19 cellular contexts compared by ENCODE assay signal in genomic region chr11:95832763-95833162, GRCh38. TPM values are rescaled to one million over a fixed set of nuclear protein-coding genes. Genes with fewer than 3 reads are reported as not detected.
DNase-seq lines count a peak whose midpoint lies in the region; ATAC-seq and TF ChIP-seq lines count a peak whose summit lies in the region.
"Had no signal": no experiment of that assay in that cellular context is flagged by ENCODE, and none has a peak within 500 bp of the region (broad histone marks: within the 10 kb centered on the region; RNA-seq: fewer than 3 reads in every experiment).

No MANE protein-coding gene starts in this region.

- peak overlapping the region in 1 of 2 experiments; percentile 61; a peak in 2 of 4 replicates for H4K8ac ChIP-seq in IMR-90 (ENCODE audit: low read depth in 2 of 2, low read length in 2 of 2)
- no peak overlapping the region for H4K8ac ChIP-seq in mesenchymal stem cell (ENCODE audit: low read length)

- CTCF ChIA-PET in IMR-90 (lab: Yijun Ruan, JAX), result interaction anchor here (0.6 to 0.8 kb wide), 2 partner anchors 510 to 515 kb away, joined by 6 read pairs; partner anchors contain the start of gene MAML2

- no peaks in the 10 kb centered on the region for H3K9me3 ChIP-seq in IMR-90 (ENCODE audit: control insufficient read depth, insufficient read depth, low read length)
- H3K9me3 ChIP-seq in mesenchymal stem cell (ENCODE audit: control insufficient read depth, low read length), result no peaks in the 10 kb centered on the region
- H3K9me3 ChIP-seq: prostate gland had no signal

- in situ Hi-C loops in IMR-90 (cut with MboI; ENCODE audit: low sequenced_read_pairs), result no loop called here

- WGBS in IMR-90 (ENCODE audit: extremely low coverage in 2 of 2, insufficient read length in 1 of 2), 2 experiments, result no CpG with 5 or more reads among the region's 3 CpGs
- WGBS in mesenchymal stem cell, result under 1% methylated on average over 3 of the region's 3 CpGs

- peak overlapping the region; percentile 30; the same call in 1 of the 2 replicates for H3K4me2 ChIP-seq in IMR-90 (ENCODE audit: low read depth, low read length)
- H3K4me2 ChIP-seq in mesenchymal stem cell (ENCODE audit: low read length, poor library complexity, severe bottlenecking), result no peak overlapping the region

- no peak overlapping the region for H4K5ac ChIP-seq in IMR-90 (ENCODE audit: low read depth, low read length)

- peak overlapping the region; percentile 84 for H2AK5ac ChIP-seq in IMR-90 (ENCODE audit: low read depth, low read length)
- H2AK5ac ChIP-seq in mesenchymal stem cell (ENCODE audit: low read length, severe bottlenecking), result no peak overlapping the region

- H2BK15ac ChIP-seq in IMR-90 (ENCODE audit: low read depth, low read length), result peak overlapping the region; percentile 75; the same call in 1 of the 3 replicates
- no peak overlapping the region for H2BK15ac ChIP-seq in mesenchymal stem cell (ENCODE audit: low read depth, poor library complexity, severe bottlenecking)

- H3K36me3 ChIP-seq in IMR-90 (ENCODE audit: control insufficient read depth, insufficient read depth, low read length), result peaks cover 9% of the 10 kb centered on the region
- peaks cover 0 to 77% of the 10 kb centered on the region in 2 experiments for H3K36me3 ChIP-seq in mesenchymal stem cell (ENCODE audit: control insufficient read depth in 1 of 2, insufficient read depth in 2 of 2, low read depth in 1 of 2, low read length in 2 of 2)
- H3K36me3 ChIP-seq: prostate gland had no signal

- peaks cover 3% of the 10 kb centered on the region for H3K9me1 ChIP-seq in IMR-90 (ENCODE audit: insufficient read depth, low read length)

- no peak for TF ChIP-seq RAD21 in IMR-90 (IDR thresholded peaks at IDR 0.05; ENCODE audit: low read length)

- H2BK5ac ChIP-seq in IMR-90 (ENCODE audit: low read depth, low read length, poor library complexity, severe bottlenecking) (peak overlapping the region; percentile 92), mesenchymal stem cell (ENCODE audit: low read depth, low read length, poor library complexity, severe bottlenecking) (no peak overlapping the region)

- peak; percentile 86 for DNase-seq in ELR (ENCODE audit: low read depth)
- peak; percentile 97 for DNase-seq in IMR-90
- DNase-seq in central memory CD8-positive, alpha-beta T cell (ENCODE audit: low spot score in 2 of 2), result no peak
- peak; percentile 81 for DNase-seq in mesenchymal stem cell
- no peak for DNase-seq in HuH-7 (ENCODE audit: low spot score)
- DNase-seq: activated CD4-positive, alpha-beta T cell treated with anti-CD3 and anti-CD28 coated beads for 48 hours; brain microvascular endothelial cell; dorsolateral prefrontal cortex; hippocampal formation; NCI-H1436 treated with DMSO at 0.1 percent for 48 hours; small intestine; stimulated activated CD4-positive, alpha-beta T cell treated with anti-CD3 and anti-CD28 coated beads, Interleukin-4, amount 100 ng/mL, for 24 hours had no signal

- H3K4me3 Mint-ChIP-seq in central memory CD8-positive, alpha-beta T cell, result no peak overlapping the region
- H3K4me3 Mint-ChIP-seq: B cell, nephron had no signal

- H3K4me3 ChIP-seq in IMR-90 (ENCODE audit: insufficient read depth, low read depth, low read length), result no peak overlapping the region
- no peak overlapping the region for H3K4me3 ChIP-seq in mesenchymal stem cell (ENCODE audit: insufficient read depth in 1 of 2, low read depth in 1 of 2, low read length in 2 of 2)
- H3K4me3 ChIP-seq: dorsolateral prefrontal cortex, prostate gland, SK-N-MC had no signal

- H2BK20ac ChIP-seq in IMR-90 (ENCODE audit: low read depth, low read length), result peak overlapping the region; percentile 47

- H2BK120ac ChIP-seq in IMR-90 (ENCODE audit: low read depth, low read length) (peak overlapping the region; percentile 48; the same call in 1 of the 2 replicates), mesenchymal stem cell (ENCODE audit: low read depth, low read length) (no peak overlapping the region)

- peak; percentile 64 for ATAC-seq in IMR-90 (ENCODE audit: low read depth)
- no peak for ATAC-seq in central memory CD8-positive, alpha-beta T cell (replicated peaks; ENCODE audit: extremely low read depth, poor library complexity, severe bottlenecking)
- no peak for ATAC-seq in GM18907 (IDR thresholded peaks at IDR 0.05; ENCODE audit: unreplicated experiment)
- no peak for ATAC-seq in HG02759 (IDR thresholded peaks at IDR 0.05; ENCODE audit: unreplicated experiment)
- ATAC-seq: Panc1 had no signal

- H4K20me1 ChIP-seq in IMR-90 (ENCODE audit: insufficient read depth, low read length), result peaks cover 3% of the 10 kb centered on the region; the same call in 1 of the 2 replicates

- H3K23ac ChIP-seq in IMR-90 (ENCODE audit: low read depth, low read length), result peak overlapping the region; percentile 80; the same call in 1 of the 2 replicates
- H3K23ac ChIP-seq in mesenchymal stem cell (ENCODE audit: low read length in 2 of 2), result no peak overlapping the region

- 0 out of 2 replicates have a peak, but pooled peaks have one; percentile 11 for TF ChIP-seq CTCF in IMR-90 (conservative IDR thresholded peaks at IDR 0.05; ENCODE audit: low read depth, low read length)

- H4K91ac ChIP-seq in IMR-90 (ENCODE audit: insufficient read depth, low read depth, low read length) (peak overlapping the region; percentile 55), mesenchymal stem cell (ENCODE audit: low read length) (no peak overlapping the region)

- H3K27ac ChIP-seq in IMR-90 (ENCODE audit: insufficient read depth, low read length) (peak overlapping the region; percentile 35; the same call in 1 of the 2 replicates), mesenchymal stem cell (ENCODE audit: low read length, poor library complexity, severe bottlenecking) (no peak overlapping the region)
- H3K27ac ChIP-seq: brain microvascular endothelial cell, prostate gland, SK-N-MC had no signal

- peaks cover 45% of the 10 kb centered on the region for H3K36me3 Mint-ChIP-seq in central memory CD8-positive, alpha-beta T cell (ENCODE audit: insufficient read depth)

- BruUV-seq in IMR-90 (replicated peaks; lab: Mats Ljungman, UMichigan), result no TSS peak

- H3K4ac ChIP-seq in IMR-90 (ENCODE audit: low read depth, low read length) (peak overlapping the region; percentile 73; the same call in 1 of the 2 replicates), mesenchymal stem cell (ENCODE audit: low read depth in 1 of 2, low read length in 2 of 2) (no peak overlapping the region)

- no peak for TF ChIP-seq POLR2A in IMR-90 (IDR thresholded peaks at IDR 0.05; ENCODE audit: low read depth, low read length)

- peaks cover 16% of the 10 kb centered on the region for H3K4me1 ChIP-seq in IMR-90 (ENCODE audit: control insufficient read depth, insufficient read depth, low read length)
- H3K4me1 ChIP-seq in mesenchymal stem cell (ENCODE audit: control insufficient read depth, insufficient read depth, low read depth, low read length), result no peaks in the 10 kb centered on the region

- no peak overlapping the region for H3K56ac ChIP-seq in IMR-90 (ENCODE audit: extremely low read depth, insufficient read depth, low read length)

- H3K27ac Mint-ChIP-seq in central memory CD8-positive, alpha-beta T cell (ENCODE audit: low read depth), result peak overlapping the region; percentile 1
- H3K27ac Mint-ChIP-seq: B cell, nephron had no signal

- dilution Hi-C loops in IMR-90 (cut with HindIII; ENCODE audit: low sequenced_read_pairs, unreplicated experiment), result no loop called here

- H3K79me1 ChIP-seq in IMR-90 (ENCODE audit: low read depth in 1 of 2, low read length in 2 of 2), result peaks cover 2 to 7% of the 10 kb centered on the region in 2 experiments; a peak in 1 of 4 replicates
- H3K79me1 ChIP-seq in mesenchymal stem cell (replicated peaks; ENCODE audit: low read length, poor library complexity, severe bottlenecking), result no peaks in the 10 kb centered on the region

- POLR2A ChIA-PET in IMR-90 (lab: Charles Lee; ENCODE audit: unreplicated experiment), result no interaction called here

- intact Hi-C loops in IMR-90 (cut with micrococcal nuclease), result loop anchor here (2.0 to 5.0 kb wide), 2 partner anchors 42 to 405 kb away; partner anchors contain the start of gene CEP57

- H3K9ac ChIP-seq in IMR-90 (ENCODE audit: low read depth, low read length) (no peak overlapping the region), mesenchymal stem cell (ENCODE audit: low read length) (no peak overlapping the region)

- H3K4me1 Mint-ChIP-seq in central memory CD8-positive, alpha-beta T cell, result peaks cover 5% of the 10 kb centered on the region
- H3K4me1 Mint-ChIP-seq: B cell had no signal

- H3K9me3 Mint-ChIP-seq in central memory CD8-positive, alpha-beta T cell, result no peaks in the 10 kb centered on the region
- H3K9me3 Mint-ChIP-seq: nephron had no signal

- H2AFZ ChIP-seq in IMR-90 (replicated peaks; ENCODE audit: low read length, poor library complexity) (no peak overlapping the region), mesenchymal stem cell (ENCODE audit: low read depth, low read length) (no peak overlapping the region)

- H3K14ac ChIP-seq in IMR-90 (replicated peaks; ENCODE audit: low read depth, low read length), result peak overlapping the region; percentile 77; the same call in 1 of the 2 replicates
- no peak overlapping the region for H3K14ac ChIP-seq in mesenchymal stem cell (ENCODE audit: low read length in 2 of 2)

- H3K27me3 Mint-ChIP-seq in central memory CD8-positive, alpha-beta T cell, result no peaks in the 10 kb centered on the region
- H3K27me3 Mint-ChIP-seq: B cell had no signal

- H3K18ac ChIP-seq in IMR-90 (ENCODE audit: low read depth, low read length), result peak overlapping the region; percentile 54; the same call in 1 of the 2 replicates
- H3K18ac ChIP-seq in mesenchymal stem cell (ENCODE audit: low read depth in 1 of 2, low read length in 2 of 2), result no peak overlapping the region

- H3K27me3 ChIP-seq in IMR-90 (ENCODE audit: control insufficient read depth, insufficient read depth, low read length) (no peaks in the 10 kb centered on the region), mesenchymal stem cell (ENCODE audit: control insufficient read depth in 1 of 2, insufficient read depth in 1 of 2, low read length in 2 of 2) (no peaks in the 10 kb centered on the region)
- H3K27me3 ChIP-seq: brain microvascular endothelial cell, dorsolateral prefrontal cortex had no signal

- no peak overlapping the region for H2AK9ac ChIP-seq in IMR-90 (replicated peaks; ENCODE audit: low read depth, low read length, poor library complexity)

- H2BK12ac ChIP-seq in mesenchymal stem cell (ENCODE audit: low read length in 2 of 2), result no peak overlapping the region

TF ChIP-seq in IMR-90, 13 proteins besides CTCF, POLR2A, EP300 and RAD21 (continues in another document):
- TF ChIP-seq SMC3 (IDR thresholded peaks at IDR 0.05; ENCODE audit: low read depth, low read length), result no peak

RNA-seq across cellular contexts. Expression of gene CEP57, which starts 42.5 kb away (rescaled TPM):
- total RNA-seq in IMR-90 (2012; rRNA removed), result 30.5 and 38.0 TPM in 2 replicates
- polyA plus RNA-seq in IMR-90 (2012; rRNA removed), result 12.4 and 14.5 TPM in 2 replicates
- 5.0 and 8.5 TPM in 2 replicates for polyA plus RNA-seq in IMR-90 (2012; cell fraction: cytosol; rRNA removed)
- 11.7 and 29.8 TPM in 2 replicates for polyA plus RNA-seq in IMR-90 (2012; cell fraction: nucleus; rRNA removed; ENCODE audit: low replicate concordance)
- 25.9 TPM for polyA plus RNA-seq in mesenchymal stem cell (2013, experiment 1 of 2)
- 26.4 TPM for polyA plus RNA-seq in mesenchymal stem cell (2013, experiment 2 of 2)

RNA-seq across cellular contexts. Expression of gene FAM76B, which starts 43.2 kb away (rescaled TPM):
- 14.3 and 15.8 TPM in 2 replicates for total RNA-seq in IMR-90 (2012; rRNA removed)
- polyA plus RNA-seq in IMR-90 (2012; rRNA removed), result 9.8 and 12.7 TPM in 2 replicates
- 1.8 TPM in 2 replicates for polyA plus RNA-seq in IMR-90 (2012; cell fraction: cytosol; rRNA removed)
- polyA plus RNA-seq in IMR-90 (2012; cell fraction: nucleus; rRNA removed; ENCODE audit: low replicate concordance), result 18.1 and 77.4 TPM in 2 replicates
- polyA plus RNA-seq in mesenchymal stem cell (2013, experiment 1 of 2), result 16.6 TPM
- polyA plus RNA-seq in mesenchymal stem cell (2013, experiment 2 of 2), result 16.8 TPM

Comparison
In these comparisons a context has a peak if more than half of its experiments do, and no peak if none do; other contexts are left out.
1. DNase-seq: peak in ELR (single experiment), IMR-90 (single experiment) and mesenchymal stem cell (single experiment); none in central memory CD8-positive, alpha-beta T cell (0 of 2) and HuH-7 (single experiment).